23 cellular contexts compared by ENCODE assay signal in genomic region chr6:108578166-108578565, GRCh38. TPM values are rescaled to one million over a fixed set of nuclear protein-coding genes. Genes with fewer than 3 reads are reported as not detected.
DNase-seq lines count a peak whose midpoint lies in the region; ATAC-seq, FAIRE-seq and TF ChIP-seq lines count a peak whose summit lies in the region.
"Had no signal": no experiment of that assay in that cellular context is flagged by ENCODE, and none has a peak within 500 bp of the region (broad histone marks: within the 10 kb centered on the region; RNA-seq: fewer than 3 reads in every experiment).

No MANE protein-coding gene starts in this region.

- POLR2A ChIA-PET in MCF 10A (lab: Yijun Ruan, JAX), result interaction anchor here (0.7 to 6.8 kb wide), 10 partner anchors 10 to 517 kb away, joined by 3 to 47 read pairs (median 4); partner anchors contain the start of genes CEP57L1, FOXO3 and SESN1

- dilution Hi-C loops in mammary epithelial cell (cut with HindIII; ENCODE audit: low sequenced_read_pairs), result no loop called here

- H4K20me1 ChIP-seq in mammary epithelial cell (ENCODE audit: insufficient read depth, low read length) (no peaks in the 10 kb centered on the region), astrocyte (ENCODE audit: insufficient read depth, low read length) (peaks cover 67% of the 10 kb centered on the region)

- H3K36me3 ChIP-seq in mammary epithelial cell (ENCODE audit: insufficient read depth, low read length), result no peaks in the 10 kb centered on the region
- H3K36me3 ChIP-seq in astrocyte (ENCODE audit: insufficient read depth, low read length), result no peaks in the 10 kb centered on the region
- H3K36me3 ChIP-seq: thoracic aorta had no signal

- H3K27me3 Mint-ChIP-seq in MCF 10A (ENCODE audit: insufficient read depth, unreplicated experiment), result no peaks in the 10 kb centered on the region
- no peaks in the 10 kb centered on the region for H3K27me3 Mint-ChIP-seq in astrocyte (ENCODE audit: low read depth, unreplicated experiment)
- H3K27me3 Mint-ChIP-seq in nephron (ENCODE audit: low read depth), result no peaks in the 10 kb centered on the region
- H3K27me3 Mint-ChIP-seq in type B pancreatic cell, result no peaks in the 10 kb centered on the region
- H3K27me3 Mint-ChIP-seq: memory B cell had no signal

- peaks cover 66% of the 10 kb centered on the region for H3K4me1 Mint-ChIP-seq in MCF 10A (ENCODE audit: insufficient read depth, unreplicated experiment)
- peaks cover 58% of the 10 kb centered on the region for H3K4me1 Mint-ChIP-seq in astrocyte (ENCODE audit: low read depth, unreplicated experiment)
- peaks cover 83% of the 10 kb centered on the region for H3K4me1 Mint-ChIP-seq in nephron
- H3K4me1 Mint-ChIP-seq in type B pancreatic cell (ENCODE audit: unreplicated experiment), result peaks cover 59% of the 10 kb centered on the region

- H3K4me2 ChIP-seq in mammary epithelial cell (ENCODE audit: insufficient read depth, low read depth, low read length), result no peak overlapping the region
- peak overlapping the region; percentile 32 for H3K4me2 ChIP-seq in astrocyte (ENCODE audit: low read length)

- no peaks in the 10 kb centered on the region for H3K27me3 ChIP-seq in mammary epithelial cell (ENCODE audit: insufficient read depth, low read length)
- no peaks in the 10 kb centered on the region for H3K27me3 ChIP-seq in astrocyte (ENCODE audit: insufficient read depth, low read length)
- H3K27me3 ChIP-seq: BLaER1 treated with 17β-estradiol and CSF1 and Interleukin-3, amounts not matched to agents 10 nM and 100 nM had no signal

- no peak for ATAC-seq in GM21528 (IDR thresholded peaks at IDR 0.05; ENCODE audit: low FRiP score, unreplicated experiment)
- ATAC-seq: GM12878 had no signal

- H3K27ac ChIP-seq in mammary epithelial cell (ENCODE audit: insufficient read depth, low read depth, low read length) (no peak overlapping the region), astrocyte (ENCODE audit: low read depth, low read length) (peak overlapping the region; percentile 1)
- H3K27ac ChIP-seq: BLaER1 treated with 17β-estradiol and CSF1 and Interleukin-3, amounts not matched to agents 10 nM and 100 nM had no signal

- no peak for DNase-seq in MCF 10A (ENCODE audit: unreplicated experiment)
- no peak for DNase-seq in mammary epithelial cell
- no peak for DNase-seq in astrocyte (ENCODE audit: low read depth)
- no peak for DNase-seq in type B pancreatic cell (ENCODE audit: extremely low spot score, unreplicated experiment)
- DNase-seq in activated CD4-positive, alpha-beta T cell treated with anti-CD3 and anti-CD28 coated beads, Interleukin-2, amount 50 U/mL, for 48 hours, result no peak
- DNase-seq in putamen (ENCODE audit: low spot score), result no peak
- DNase-seq: activated naive CD4-positive, alpha-beta T cell; activated T-cell treated with anti-CD3 and anti-CD28 coated beads for 4 hours; H9; hypothalamus; NCI-H1436; NCI-H2171; NCI-H69; SHP77 treated with DMSO at 0.1 percent for 48 hours; stimulated activated CD4-positive, alpha-beta T cell treated with anti-CD3 and anti-CD28 coated beads, Interleukin-15, amount 100 ng/mL, for 24 hours had no signal

- H3K4me1 ChIP-seq in mammary epithelial cell (ENCODE audit: insufficient read depth, low read length) (peaks cover 37% of the 10 kb centered on the region), astrocyte (ENCODE audit: insufficient read depth, low read length) (peaks cover 39% of the 10 kb centered on the region)

- TF ChIP-seq CTCF in MCF 10A (IDR thresholded peaks at IDR 0.05; ENCODE audit: unreplicated experiment) (no peak), mammary epithelial cell (conservative IDR thresholded peaks at IDR 0.05 in 1 of 2, IDR thresholded peaks at IDR 0.05 in 1 of 2; ENCODE audit: extremely low read depth in 1 of 2, insufficient read depth in 1 of 2, low read depth in 1 of 2, low read length in 2 of 2) (no peak), astrocyte (IDR thresholded peaks at IDR 0.05; ENCODE audit: insufficient read depth, low read depth, low read length) (no peak), nephron (IDR thresholded peaks at IDR 0.05; ENCODE audit: unreplicated experiment in 3 of 3) (no peak), type B pancreatic cell (conservative IDR thresholded peaks at IDR 0.05) (no peak)

- H3K9me3 ChIP-seq in mammary epithelial cell (replicated peaks; ENCODE audit: insufficient read depth, low read length), result no peaks in the 10 kb centered on the region
- no peaks in the 10 kb centered on the region for H3K9me3 ChIP-seq in astrocyte (ENCODE audit: insufficient read depth, low read depth, low read length)
- H3K9me3 ChIP-seq: BLaER1 treated with 17β-estradiol and CSF1 and Interleukin-3, amounts not matched to agents 10 nM and 100 nM; thoracic aorta had no signal

- H3K9ac ChIP-seq in mammary epithelial cell (ENCODE audit: insufficient read depth, low read length) (no peak overlapping the region), astrocyte (ENCODE audit: low read length) (no peak overlapping the region)

- WGBS in mammary epithelial cell (ENCODE audit: low coverage, missing lambda C conversion rate), result 96% methylated on average over 4 of the region's 4 CpGs

- H3K36me3 Mint-ChIP-seq in MCF 10A (ENCODE audit: insufficient read depth, unreplicated experiment) (peaks cover 85% of the 10 kb centered on the region), astrocyte (ENCODE audit: low read depth, unreplicated experiment) (peaks cover 13% of the 10 kb centered on the region), nephron (ENCODE audit: low read depth) (peaks cover 41% of the 10 kb centered on the region), type B pancreatic cell (peaks cover 30% of the 10 kb centered on the region)

- intact Hi-C loops in MCF 10A (cut with micrococcal nuclease), result no loop called here
- intact Hi-C loops in mammary epithelial cell (cut with micrococcal nuclease), result no loop called here

- BruUV-seq in MCF 10A (replicated peaks; lab: Mats Ljungman, UMichigan), result no TSS peak
- BruUV-seq in mammary epithelial cell (replicated peaks; lab: Mats Ljungman, UMichigan), result no TSS peak

- in situ Hi-C loops in mammary epithelial cell (cut with MboI; ENCODE audit: low sequenced_read_pairs in 2 of 2), result no loop called here

- no peak for FAIRE-seq in astrocyte (lab: Jason Lieb, UNC)
- FAIRE-seq: endometrium, GM12878 had no signal

- H3K4me3 ChIP-seq in mammary epithelial cell (replicated peaks in 1 of 3; ENCODE audit: insufficient read depth in 1 of 3, low read depth in 2 of 3, low read length in 3 of 3) (no peak overlapping the region), astrocyte (ENCODE audit: insufficient read depth, low read depth, low read length) (no peak overlapping the region)
- H3K4me3 ChIP-seq: BLaER1 treated with 17β-estradiol and CSF1 and Interleukin-3, amounts not matched to agents 10 nM and 100 nM; GM12878; thoracic aorta had no signal

- CTCF ChIA-PET in MCF 10A (lab: Yijun Ruan, JAX), result interaction anchor here (0.6 to 0.7 kb wide), 2 partner anchors 16 to 24 kb away, joined by 3 to 4 read pairs; no protein-coding TSS in a partner anchor
- CTCF ChIA-PET in mammary epithelial cell (lab: Charles Lee; ENCODE audit: low non-redundant PET), result no interaction called here

- peaks cover 94% of the 10 kb centered on the region for H3K79me2 ChIP-seq in mammary epithelial cell (ENCODE audit: insufficient read depth, low read length)
- H3K79me2 ChIP-seq in astrocyte (ENCODE audit: insufficient read depth, low read length), result peaks cover 86% of the 10 kb centered on the region

- no peak overlapping the region for H2AFZ ChIP-seq in mammary epithelial cell (ENCODE audit: low read depth, low read length)
- H2AFZ ChIP-seq in astrocyte (ENCODE audit: low read depth, low read length), result no peak overlapping the region

- H3K27ac Mint-ChIP-seq in MCF 10A (ENCODE audit: low read depth, unreplicated experiment), result peak overlapping the region; percentile 50
- H3K27ac Mint-ChIP-seq in astrocyte (ENCODE audit: unreplicated experiment), result peak overlapping the region; percentile 59
- H3K27ac Mint-ChIP-seq in nephron, result peak overlapping the region in 2 of 3 experiments; percentile 48 to 76
- H3K27ac Mint-ChIP-seq in type B pancreatic cell, result peak overlapping the region; percentile 11
- H3K27ac Mint-ChIP-seq: memory B cell; T-helper 1 cell treated with Interleukin-12 subunit alpha and Interleukin-12 subunit beta and Interleukin-4 antibody, amounts not matched to agents 30 μg/mL and 1 μg/mL, for 36 hours had no signal

- H3K4me3 Mint-ChIP-seq in MCF 10A (ENCODE audit: unreplicated experiment), result peak overlapping the region; percentile 28
- no peak overlapping the region for H3K4me3 Mint-ChIP-seq in astrocyte (ENCODE audit: unreplicated experiment)
- H3K4me3 Mint-ChIP-seq in nephron, result no peak overlapping the region
- H3K4me3 Mint-ChIP-seq in type B pancreatic cell, result no peak overlapping the region
- H3K4me3 Mint-ChIP-seq: H9; memory B cell; T-helper 1 cell treated with Interleukin-12 subunit alpha and Interleukin-12 subunit beta and Interleukin-4 antibody, amounts not matched to agents 30 μg/mL and 1 μg/mL, for 36 hours had no signal

- H3K9me3 Mint-ChIP-seq in MCF 10A (ENCODE audit: unreplicated experiment), result no peaks in the 10 kb centered on the region
- H3K9me3 Mint-ChIP-seq in astrocyte (ENCODE audit: unreplicated experiment), result no peaks in the 10 kb centered on the region
- no peaks in the 10 kb centered on the region for H3K9me3 Mint-ChIP-seq in nephron
- H3K9me3 Mint-ChIP-seq in type B pancreatic cell, result no peaks in the 10 kb centered on the region
- H3K9me3 Mint-ChIP-seq: H9; memory B cell; T-helper 1 cell treated with Interleukin-12 subunit alpha and Interleukin-12 subunit beta and Interleukin-4 antibody, amounts not matched to agents 30 μg/mL and 1 μg/mL, for 36 hours had no signal

RNA-seq across cellular contexts. Expression of gene FOXO3, which starts 17.4 kb away (rescaled TPM):
- total RNA-seq in MCF 10A (2022), result 51.9 and 53.0 TPM in 2 replicates
- 10 to 100 TPM; 31.2 to 53.5 TPM for total RNA-seq in mammary epithelial cell
- polyA plus RNA-seq in mammary epithelial cell, result 23.3 TPM
- polyA minus RNA-seq in mammary epithelial cell, result 73.1 TPM
- 35.0 and 37.3 TPM in 2 replicates for total RNA-seq in astrocyte
- 30.4 and 43.3 TPM in 2 replicates for total RNA-seq in type B pancreatic cell (ENCODE audit: low replicate concordance)

Comparison
In these comparisons a context has a peak if more than half of its experiments do, and no peak if none do; other contexts are left out.
1. H3K27ac Mint-ChIP-seq: peak in every context shown above with its lines; median percentile 62 in nephron; 59 in astrocyte; 50 in MCF 10A; 11 in type B pancreatic cell.